Comparison of ENCODE assay signal across 28 cellular contexts in genomic region chr12:58563621-58564020, GRCh38.
"Had no signal": no experiment of that assay in that cellular context is flagged by ENCODE, and none has a peak within 500 bp of the region (broad histone marks: within the 10 kb centered on the region; RNA-seq: fewer than 3 reads in every experiment).

No MANE protein-coding gene starts in this region.

- H3K9me3 Mint-ChIP-seq: activated CD4-positive, alpha-beta T cell treated with anti-CD3 and anti-CD28 coated beads, Interleukin-2, amount 10 ng/mL, durations not matched to agents 24 days and 14 days; activated CD8-positive, alpha-beta T cell treated with anti-CD3 and anti-CD28 coated beads for 36 hours; activated naive CD4-positive, alpha-beta T cell treated with anti-CD3 and anti-CD28 coated beads, Interleukin-2, amount 50 U/mL, for 24 hours; activated naive CD8-positive, alpha-beta T cell treated with anti-CD3 and anti-CD28 coated beads, Interleukin-2, amount 10 ng/mL, durations not matched to agents 7 days and 5 days; activated T-helper 2 cell treated with anti-CD3 and anti-CD28 coated beads, Interferon-gamma antibody, Interleukin-2, Interleukin-4, amounts not matched to agents 10 μg/mL and 5 μg/mL and 100 μg/mL, durations not matched to agents 14 hours and 24 hours and 36 hours; brain; T-helper 1 cell treated with Interleukin-12 subunit alpha and Interleukin-12 subunit beta and Interleukin-4 antibody, amounts not matched to agents 30 μg/mL and 1 μg/mL, for 36 hours; T-helper 2 cell treated with Interferon-gamma antibody and Interleukin-4, amounts not matched to agents 5 μg/mL and 100 μg/mL, for 36 hours had no signal

- H3K27ac Mint-ChIP-seq: activated CD4-positive, alpha-beta T cell treated with anti-CD3 and anti-CD28 coated beads, Interleukin-2, amount 10 ng/mL, durations not matched to agents 24 days and 14 days; activated CD8-positive, alpha-beta T cell treated with anti-CD3 and anti-CD28 coated beads for 36 hours; activated naive CD4-positive, alpha-beta T cell treated with anti-CD3 and anti-CD28 coated beads, Interleukin-2, amount 50 U/mL, for 24 hours; activated naive CD8-positive, alpha-beta T cell treated with anti-CD3 and anti-CD28 coated beads, Interleukin-2, amount 10 ng/mL, durations not matched to agents 7 days and 5 days; activated T-cell treated with anti-CD3 and anti-CD28 coated beads, Interleukin-2, amount 50 U/mL, for 24 hours; activated T-helper 2 cell treated with anti-CD3 and anti-CD28 coated beads, Interferon-gamma antibody, Interleukin-2, Interleukin-4, amounts not matched to agents 10 μg/mL and 5 μg/mL and 100 μg/mL, durations not matched to agents 14 hours and 24 hours and 36 hours; brain; T-helper 1 cell treated with Interleukin-12 subunit alpha and Interleukin-12 subunit beta and Interleukin-4 antibody, amounts not matched to agents 30 μg/mL and 1 μg/mL, for 36 hours; T-helper 2 cell treated with Interferon-gamma antibody and Interleukin-4, amounts not matched to agents 5 μg/mL and 100 μg/mL, for 36 hours had no signal

- H3K9me2 ChIP-seq: SK-N-SH had no signal

- H3K27me3 ChIP-seq: adrenal gland, Peyer's patch, SJSA1 had no signal

- ATAC-seq: activated CD8-positive, alpha-beta T cell treated with anti-CD3 and anti-CD28 coated beads for 36 hours; PC-3 had no signal

- H3K4me3 Mint-ChIP-seq: activated CD4-positive, alpha-beta T cell treated with anti-CD3 and anti-CD28 coated beads, Interleukin-2, amount 10 ng/mL, durations not matched to agents 24 days and 14 days; activated CD8-positive, alpha-beta T cell treated with anti-CD3 and anti-CD28 coated beads for 36 hours; activated naive CD4-positive, alpha-beta T cell treated with anti-CD3 and anti-CD28 coated beads, Interleukin-2, amount 50 U/mL, for 24 hours; activated naive CD8-positive, alpha-beta T cell treated with anti-CD3 and anti-CD28 coated beads, Interleukin-2, amount 10 ng/mL, durations not matched to agents 7 days and 5 days; activated T-cell treated with anti-CD3 and anti-CD28 coated beads, Interleukin-2, amount 50 U/mL, for 24 hours; brain; T-helper 1 cell treated with Interleukin-12 subunit alpha and Interleukin-12 subunit beta and Interleukin-4 antibody, amounts not matched to agents 30 μg/mL and 1 μg/mL, for 36 hours; T-helper 2 cell treated with Interferon-gamma antibody and Interleukin-4, amounts not matched to agents 5 μg/mL and 100 μg/mL, for 36 hours had no signal

- H3K27me3 Mint-ChIP-seq: activated CD4-positive, alpha-beta T cell treated with anti-CD3 and anti-CD28 coated beads, Interleukin-2, amount 10 ng/mL, durations not matched to agents 24 days and 14 days; activated CD8-positive, alpha-beta T cell treated with anti-CD3 and anti-CD28 coated beads for 36 hours; activated naive CD8-positive, alpha-beta T cell treated with anti-CD3 and anti-CD28 coated beads, Interleukin-2, amount 10 ng/mL, durations not matched to agents 7 days and 5 days; activated T-cell treated with anti-CD3 and anti-CD28 coated beads, Interleukin-2, amount 50 U/mL, for 24 hours had no signal

- H3K36me3 Mint-ChIP-seq: activated naive CD4-positive, alpha-beta T cell treated with anti-CD3 and anti-CD28 coated beads, Interleukin-2, amount 50 U/mL, for 24 hours; activated naive CD8-positive, alpha-beta T cell treated with anti-CD3 and anti-CD28 coated beads, Interleukin-2, amount 10 ng/mL, durations not matched to agents 7 days and 5 days; brain had no signal

- H3K36me3 ChIP-seq: adrenal gland, Peyer's patch, SJSA1 had no signal

- H3K4me2 ChIP-seq: KMS-11, SK-N-SH had no signal

- H3K4me3 ChIP-seq: adrenal gland, Peyer's patch, SJSA1 had no signal

- H3K27ac ChIP-seq: adrenal gland, KMS-11, Peyer's patch, SJSA1 had no signal

- DNase-seq: activated CD4-positive, alpha-beta T cell treated with anti-CD3 and anti-CD28 coated beads, Interleukin-2, amount 10 ng/mL, durations not matched to agents 24 days and 14 days; activated CD4-positive, alpha-beta T cell treated with anti-CD3 and anti-CD28 coated beads, Interleukin-2, amount 50 U/mL, for 4 hours; activated CD8-positive, alpha-beta T cell treated with anti-CD3 and anti-CD28 coated beads for 36 hours; activated gamma-delta T cell; activated naive CD4-positive, alpha-beta T cell treated with Interleukin-2 at 50 U/mL for 16 hours; activated naive CD8-positive, alpha-beta T cell treated with anti-CD3 and anti-CD28 coated beads, Interleukin-2, amount 10 ng/mL, durations not matched to agents 7 days and 5 days; activated T-cell treated with anti-CD3 and anti-CD28 coated beads, Interleukin-2, amount 50 U/mL, for 24 hours; adrenal gland; caudate nucleus; NCI-H1092 treated with DMSO at 0.1 percent for 48 hours; NCI-H1417; NCI-H146; NCI-H187 treated with DMSO at 0.1 percent for 48 hours; NCI-H2081; NCI-H226; NCI-H524 treated with DMSO at 0.1 percent for 48 hours; PC-3; Peyer's patch; RPMI8226; SHP77 treated with DMSO at 0.1 percent for 48 hours; SK-N-SH had no signal

- H3K4me1 ChIP-seq: adrenal gland, Peyer's patch had no signal

- H3K4me1 Mint-ChIP-seq: activated CD4-positive, alpha-beta T cell treated with anti-CD3 and anti-CD28 coated beads, Interleukin-2, amount 10 ng/mL, durations not matched to agents 24 days and 14 days; activated naive CD4-positive, alpha-beta T cell treated with anti-CD3 and anti-CD28 coated beads, Interleukin-2, amount 50 U/mL, for 24 hours; activated naive CD8-positive, alpha-beta T cell treated with anti-CD3 and anti-CD28 coated beads, Interleukin-2, amount 10 ng/mL, durations not matched to agents 7 days and 5 days had no signal

- H3K9me3 ChIP-seq: adrenal gland, Peyer's patch, SJSA1, SK-N-SH had no signal
